Comparison of ENCODE assay signal across 9 cellular contexts in the genomic region with DNA sequence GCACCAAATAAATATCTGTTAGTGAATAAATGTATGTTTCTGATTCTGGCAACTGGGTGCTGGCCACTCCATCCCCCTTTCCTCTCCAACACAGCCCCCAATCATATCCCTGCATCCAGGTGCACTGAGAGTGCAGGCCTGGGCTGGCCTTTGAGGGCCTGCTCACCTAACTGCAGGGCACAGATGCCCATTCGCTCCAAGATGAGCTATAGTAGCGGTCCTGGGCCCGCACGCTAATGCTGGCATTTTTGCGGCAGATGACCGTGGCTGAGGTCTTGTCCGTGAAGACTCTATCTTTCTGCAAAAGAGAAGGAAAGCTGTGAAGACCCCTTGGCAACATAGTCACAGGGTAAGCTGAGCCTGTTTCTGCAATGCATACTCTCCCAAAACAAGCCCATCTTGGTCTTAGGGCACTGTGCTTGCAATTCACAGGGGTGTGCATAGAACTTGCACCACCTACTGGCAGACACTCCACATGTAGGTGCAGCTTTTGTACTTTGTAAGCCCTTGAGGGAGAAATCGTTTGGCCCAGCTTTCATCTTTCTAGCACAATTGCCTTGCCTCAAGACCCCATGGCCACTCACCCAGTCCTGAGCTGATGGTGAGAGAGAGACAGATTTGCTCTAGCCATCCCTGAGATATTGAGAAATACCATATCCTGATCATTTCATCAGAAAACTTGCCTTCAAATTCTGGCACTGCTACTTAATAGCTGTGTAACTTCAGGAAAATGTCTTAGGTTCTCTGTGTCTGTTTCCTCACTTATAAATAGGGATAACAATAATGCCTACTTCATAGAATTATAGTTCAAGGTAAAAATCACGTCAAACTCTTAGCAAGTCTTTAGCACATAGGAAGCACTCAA. TPM values are rescaled to one million over a fixed set of nuclear protein-coding genes. Genes with fewer than 3 reads are reported as not detected.
DNase-seq lines count a peak whose midpoint lies in the region; ATAC-seq and TF ChIP-seq lines count a peak whose summit lies in the region.
"Had no signal": no experiment of that assay in that cellular context is flagged by ENCODE, and none has a peak within 500 bp of the region (broad histone marks: within the 10 kb centered on the region; RNA-seq: fewer than 3 reads in every experiment).

No MANE protein-coding gene starts in this region.

- no peak overlapping the region for H3K27ac Mint-ChIP-seq in activated naive CD8-positive, alpha-beta T cell treated with anti-CD3 and anti-CD28 coated beads, Interleukin-2, amount 50 U/mL, for 24 hours
- no peak overlapping the region for H3K27ac Mint-ChIP-seq in immature natural killer cell

- H3K4me3 ChIP-seq in H7 (ENCODE audit: insufficient read depth, low read depth, low read length) (no peak overlapping the region), OCI-LY1 (ENCODE audit: low read depth, low read length, poor library complexity, severe bottlenecking) (no peak overlapping the region)
- H3K4me3 ChIP-seq: BLaER1 had no signal

- H3K9me3 ChIP-seq in OCI-LY1 (ENCODE audit: low read length) = no peaks in the 10 kb centered on the region
- H3K9me3 ChIP-seq: BLaER1 had no signal

- no peaks in the 10 kb centered on the region for H3K36me3 Mint-ChIP-seq in activated naive CD8-positive, alpha-beta T cell treated with anti-CD3 and anti-CD28 coated beads, Interleukin-2, amount 50 U/mL, for 24 hours (ENCODE audit: low read depth)
- no peaks in the 10 kb centered on the region for H3K36me3 Mint-ChIP-seq in immature natural killer cell

- H3K4me1 Mint-ChIP-seq in activated naive CD8-positive, alpha-beta T cell treated with anti-CD3 and anti-CD28 coated beads, Interleukin-2, amount 50 U/mL, for 24 hours = no peaks in the 10 kb centered on the region
- H3K4me1 Mint-ChIP-seq in immature natural killer cell = no peaks in the 10 kb centered on the region

- H3K9me3 Mint-ChIP-seq in activated naive CD8-positive, alpha-beta T cell treated with anti-CD3 and anti-CD28 coated beads, Interleukin-2, amount 50 U/mL, for 24 hours = no peaks in the 10 kb centered on the region
- H3K9me3 Mint-ChIP-seq in immature natural killer cell = no peaks in the 10 kb centered on the region

- no peak overlapping the region for H3K4me3 Mint-ChIP-seq in activated naive CD8-positive, alpha-beta T cell treated with anti-CD3 and anti-CD28 coated beads, Interleukin-2, amount 50 U/mL, for 24 hours
- H3K4me3 Mint-ChIP-seq in immature natural killer cell = no peak overlapping the region

- no peak overlapping the region for H3K27ac ChIP-seq in OCI-LY1 (ENCODE audit: low read depth, low read length, poor library complexity, severe bottlenecking)
- H3K27ac ChIP-seq: BLaER1 had no signal

- no peak overlapping the region for H2AFZ ChIP-seq in OCI-LY1 (ENCODE audit: low read length)

- H3K9ac ChIP-seq in OCI-LY1 (ENCODE audit: low read length) = no peak overlapping the region
- H3K9ac ChIP-seq: BLaER1 had no signal

- H4K20me1 ChIP-seq in OCI-LY1 (ENCODE audit: insufficient read depth, low read length) = no peaks in the 10 kb centered on the region
- H4K20me1 ChIP-seq: BLaER1 had no signal

- peak; percentile 66 for ATAC-seq in activated naive CD8-positive, alpha-beta T cell treated with anti-CD3 and anti-CD28 coated beads, Interleukin-2, amount 50 U/mL, for 24 hours
- no peak for ATAC-seq in GM21360 (IDR thresholded peaks at IDR 0.05; ENCODE audit: unreplicated experiment)

- no peaks in the 10 kb centered on the region for H3K4me1 ChIP-seq in OCI-LY1 (ENCODE audit: insufficient read depth, low read length, severe bottlenecking)
- H3K4me1 ChIP-seq: BLaER1 had no signal

- H3K9me2 ChIP-seq in OCI-LY1 (ENCODE audit: low read depth, low read length) = no peaks in the 10 kb centered on the region

- peak; percentile 74 for TF ChIP-seq CTCF in OCI-LY1 (IDR thresholded peaks at IDR 0.05; ENCODE audit: low read length)

- no peaks in the 10 kb centered on the region; the same call in 1 of the 2 replicates for H3K27me3 ChIP-seq in H7 (ENCODE audit: control insufficient read depth, insufficient read depth, low read length)
- no peaks in the 10 kb centered on the region for H3K27me3 ChIP-seq in OCI-LY1 (ENCODE audit: insufficient read depth, low read length)
- H3K27me3 ChIP-seq: BLaER1 had no signal

- H3K27me3 Mint-ChIP-seq in activated naive CD8-positive, alpha-beta T cell treated with anti-CD3 and anti-CD28 coated beads, Interleukin-2, amount 50 U/mL, for 24 hours = peaks cover 5% of the 10 kb centered on the region
- H3K27me3 Mint-ChIP-seq in immature natural killer cell (ENCODE audit: low read depth in 3 of 3) = peaks cover 0 to 3% (median 2%) of the 10 kb centered on the region in 3 donors

- H3F3A ChIP-seq in OCI-LY1 (ENCODE audit: insufficient read depth, low read length) = no peaks in the 10 kb centered on the region

- no peak overlapping the region for H3K4me2 ChIP-seq in OCI-LY1 (ENCODE audit: low read length)
- H3K4me2 ChIP-seq: BLaER1 had no signal

- peak; percentile 25 for DNase-seq in NCI-H1092 treated with DMSO at 0.1 percent for 48 hours (lab: John Stamatoyannopoulos, UW)
- DNase-seq in NCI-H1092 (lab: John Stamatoyannopoulos, UW) = no peak
- DNase-seq in H7 = peak; percentile 40
- peak; percentile 29 for DNase-seq in activated naive CD8-positive, alpha-beta T cell treated with anti-CD3 and anti-CD28 coated beads, Interleukin-2, amount 50 U/mL, for 24 hours
- DNase-seq in immature natural killer cell = peak in 2 of 3 donors; percentile 11 to 25
- DNase-seq in stimulated activated CD8-positive, alpha-beta memory T cell treated with anti-CD3 and anti-CD28 coated beads, Interleukin-12 subunit alpha, Interleukin-12 subunit beta, amount 100 ng/mL, for 4 hours (ENCODE audit: low read depth) = peak; percentile 10

- H3K36me3 ChIP-seq in H7 (replicated peaks; ENCODE audit: control insufficient read depth, insufficient read depth, low read length) (no peaks in the 10 kb centered on the region), OCI-LY1 (ENCODE audit: insufficient read depth, low read length) (no peaks in the 10 kb centered on the region)
- H3K36me3 ChIP-seq: BLaER1 had no signal

- no peaks in the 10 kb centered on the region for H3K79me2 ChIP-seq in OCI-LY1 (ENCODE audit: insufficient read depth, low read length)

RNA-seq across cellular contexts. Expression of a gene that starts 13.5 kb away (rescaled TPM):
- not detected in 2 replicates for total RNA-seq in H7 (2014; rRNA removed; shearing (Covaris generic))
- not detected for polyA plus RNA-seq in immature natural killer cell

RNA-seq across cellular contexts. Expression of a gene that starts 53.7 kb away (rescaled TPM):
- 29.9 and 36.0 TPM in 2 replicates for total RNA-seq in H7 (2014; rRNA removed; shearing (Covaris generic))
- 10 to 100 TPM; 56.5 to 90.5 (median 68.7) TPM for polyA plus RNA-seq in immature natural killer cell
